ENCODE assay signal across 2 cellular contexts in genomic region chr16:88874938-88875599, GRCh38.
TF ChIP-seq lines count a peak whose summit lies in the region.

No MANE protein-coding gene starts in this region.

TF ChIP-seq in HEK293, 187 proteins besides CTCF, POLR2A, EP300 and RAD21:
- TF ChIP-seq GLIS1 (tag by site-specific recombination; IDR thresholded peaks at IDR 0.05) (no peak), ZNF473 (tag by site-specific recombination; IDR thresholded peaks at IDR 0.05) (no peak), KLF7 (tag by site-specific recombination; IDR thresholded peaks at IDR 0.05; ENCODE audit: borderline replicate concordance) (no peak), HIC1 (tag by site-specific recombination; IDR thresholded peaks at IDR 0.05) (peak; percentile 52; the same call in 1 of the 2 replicates), REST (tag by site-specific recombination; IDR thresholded peaks at IDR 0.05) (no peak)

TF ChIP-seq in K562, 482 proteins besides CTCF, POLR2A, EP300 and RAD21:
- TF ChIP-seq POLR2G (IDR thresholded peaks at IDR 0.05; ENCODE audit: low read depth, low read length): peak; percentile 78
- TF ChIP-seq RBFOX2 (IDR thresholded peaks at IDR 0.05; ENCODE audit: low read depth, low read length): peak; percentile 60
- TF ChIP-seq TAF1 (IDR thresholded peaks at IDR 0.05; ENCODE audit: control insufficient read depth, extremely low read depth, insufficient read depth, low read length, severe bottlenecking): no peak
- TF ChIP-seq POLR2AphosphoS2 (IDR thresholded peaks at IDR 0.05; ENCODE audit: low read length): peak; percentile 89; the same call in 1 of the 2 replicates
- TF ChIP-seq DDX20 (tag; IDR thresholded peaks at IDR 0.05; ENCODE audit: low read depth): no peak
- no peak for TF ChIP-seq TAF15 (IDR thresholded peaks at IDR 0.05; ENCODE audit: low read depth, low read length)
- peak; percentile 98 for TF ChIP-seq RBM22 (IDR thresholded peaks at IDR 0.05; ENCODE audit: low read depth, low read length, poor library complexity, severe bottlenecking)
- no peak for TF ChIP-seq ELK3 (CRISPR knock-in tag; IDR thresholded peaks at IDR 0.05)
- peak; percentile 95 for TF ChIP-seq ZBTB33 (CRISPR knock-in tag; IDR thresholded peaks at IDR 0.05)
- no peak for TF ChIP-seq ZSCAN32 (CRISPR knock-in tag; IDR thresholded peaks at IDR 0.05)
- TF ChIP-seq MTA1 (IDR thresholded peaks at IDR 0.05; ENCODE audit: borderline replicate concordance): no peak
- TF ChIP-seq SMARCB1 (IDR thresholded peaks at IDR 0.05; ENCODE audit: insufficient read length, low read depth): no peak
- no peak for TF ChIP-seq MXI1 (IDR thresholded peaks at IDR 0.05; ENCODE audit: low read depth, low read length)
- no peak for TF ChIP-seq RUNX1 (IDR thresholded peaks at IDR 0.05; ENCODE audit: low read depth)
- TF ChIP-seq ZNF263 (CRISPR knock-in tag; IDR thresholded peaks at IDR 0.05; ENCODE audit: borderline replicate concordance): peak; percentile 85
- TF ChIP-seq MYNN (IDR thresholded peaks at IDR 0.05): peak; percentile 88
- TF ChIP-seq MYNN (CRISPR knock-in tag; IDR thresholded peaks at IDR 0.05): no peak
- TF ChIP-seq EZH2 (IDR thresholded peaks at IDR 0.05; ENCODE audit: borderline replicate concordance, low read depth, low read length): no peak
- TF ChIP-seq NR3C1 (CRISPR knock-in tag; IDR thresholded peaks at IDR 0.05): no peak
- TF ChIP-seq BCL6 (CRISPR knock-in tag; IDR thresholded peaks at IDR 0.05): no peak
- 0 out of 2 replicates have a peak, but pooled peaks have one; percentile 47 for TF ChIP-seq XRCC5 (IDR thresholded peaks at IDR 0.05; ENCODE audit: low read depth, low read length)
- TF ChIP-seq MBD2 (IDR thresholded peaks at IDR 0.05; ENCODE audit: borderline replicate concordance, low read depth): peak; percentile 75; the same call in 1 of the 2 replicates
- peak; percentile 100 for TF ChIP-seq HNRNPL (IDR thresholded peaks at IDR 0.05; ENCODE audit: low read depth, low read length)
- peak; percentile 55 for TF ChIP-seq PCBP1 (IDR thresholded peaks at IDR 0.05; ENCODE audit: low read depth, low read length, poor library complexity, severe bottlenecking)
- no peak for TF ChIP-seq CBX5 (IDR thresholded peaks at IDR 0.05; ENCODE audit: borderline replicate concordance, low read depth)
- no peak for TF ChIP-seq GABPB2 (CRISPR knock-in tag; conservative IDR thresholded peaks at IDR 0.05)
- TF ChIP-seq ZNF318 (IDR thresholded peaks at IDR 0.05; ENCODE audit: borderline replicate concordance in 1 of 2, low read depth in 1 of 2): no peak
- TF ChIP-seq ZBTB9 (CRISPR knock-in tag; IDR thresholded peaks at IDR 0.05): peak; percentile 100
- peak; percentile 17 for TF ChIP-seq MTA3 (IDR thresholded peaks at IDR 0.05; ENCODE audit: borderline replicate concordance)
- TF ChIP-seq TCF7 (IDR thresholded peaks at IDR 0.05; ENCODE audit: borderline replicate concordance): no peak
